1 cellular context compared by ENCODE assay signal in the genomic region with DNA sequence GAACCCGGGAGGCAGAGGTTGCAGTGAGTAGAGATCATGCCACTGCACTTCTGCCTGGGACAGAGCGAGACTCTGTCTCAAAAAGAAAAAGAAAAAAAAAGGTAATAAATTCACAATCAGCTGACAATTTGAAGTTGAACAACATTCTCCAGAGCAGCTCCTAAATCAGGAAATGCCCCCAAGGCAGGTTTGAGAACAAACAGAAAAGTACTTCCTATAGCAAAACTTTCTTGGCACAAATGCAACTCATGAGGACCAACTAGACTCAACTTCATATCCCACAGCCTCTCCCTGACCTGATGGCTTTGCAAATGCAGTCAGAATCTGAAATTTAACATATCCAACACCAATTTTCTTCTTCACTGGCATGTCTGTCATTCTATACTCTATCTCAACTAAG.
TF ChIP-seq lines count a peak whose summit lies in the region.

No MANE protein-coding gene starts in this region.

TF ChIP-seq in H1, 55 proteins besides CTCF, POLR2A, EP300 and RAD21:
- no peak for TF ChIP-seq JUN (IDR thresholded peaks at IDR 0.05; ENCODE audit: low read depth, low read length)
- TF ChIP-seq GABPA (IDR thresholded peaks at IDR 0.05; ENCODE audit: borderline replicate concordance, insufficient read depth, low read length), result no peak
- TF ChIP-seq TBP (IDR thresholded peaks at IDR 0.05; ENCODE audit: low read depth, low read length), result no peak
- TF ChIP-seq, protein P1, sequence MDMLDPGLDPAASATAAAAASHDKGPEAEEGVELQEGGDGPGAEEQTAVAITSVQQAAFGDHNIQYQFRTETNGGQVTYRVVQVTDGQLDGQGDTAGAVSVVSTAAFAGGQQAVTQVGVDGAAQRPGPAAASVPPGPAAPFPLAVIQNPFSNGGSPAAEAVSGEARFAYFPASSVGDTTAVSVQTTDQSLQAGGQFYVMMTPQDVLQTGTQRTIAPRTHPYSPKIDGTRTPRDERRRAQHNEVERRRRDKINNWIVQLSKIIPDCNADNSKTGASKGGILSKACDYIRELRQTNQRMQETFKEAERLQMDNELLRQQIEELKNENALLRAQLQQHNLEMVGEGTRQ (IDR thresholded peaks at IDR 0.05; ENCODE audit: low read length), result no peak
- TF ChIP-seq RFX5 (IDR thresholded peaks at IDR 0.05; ENCODE audit: borderline replicate concordance, low read depth, low read length), result no peak
- TF ChIP-seq SRF (IDR thresholded peaks at IDR 0.05; ENCODE audit: low read depth, low read length), result no peak
- no peak for TF ChIP-seq CHD2 (IDR thresholded peaks at IDR 0.05; ENCODE audit: low read length)
- TF ChIP-seq ZNF274 (IDR thresholded peaks at IDR 0.05; ENCODE audit: borderline replicate concordance, extremely low read depth, low read length), result no peak
- TF ChIP-seq EGR1 (IDR thresholded peaks at IDR 0.05; ENCODE audit: borderline replicate concordance, low read depth, low read length), result no peak
- no peak for TF ChIP-seq CBX5 (IDR thresholded peaks at IDR 0.05; ENCODE audit: low read depth, low read length)
- TF ChIP-seq GTF2F1 (IDR thresholded peaks at IDR 0.05; ENCODE audit: borderline replicate concordance, low read depth, low read length), result no peak
- TF ChIP-seq RBBP5 (IDR thresholded peaks at IDR 0.05; ENCODE audit: borderline replicate concordance, low read depth, low read length), result no peak
- TF ChIP-seq SP2 (IDR thresholded peaks at IDR 0.05; ENCODE audit: low read length), result no peak
- TF ChIP-seq SIN3A (conservative IDR thresholded peaks at IDR 0.05 in 1 of 2, IDR thresholded peaks at IDR 0.05 in 1 of 2; ENCODE audit: low read depth in 1 of 2, low read length in 2 of 2), result no peak
- TF ChIP-seq, protein P2, sequence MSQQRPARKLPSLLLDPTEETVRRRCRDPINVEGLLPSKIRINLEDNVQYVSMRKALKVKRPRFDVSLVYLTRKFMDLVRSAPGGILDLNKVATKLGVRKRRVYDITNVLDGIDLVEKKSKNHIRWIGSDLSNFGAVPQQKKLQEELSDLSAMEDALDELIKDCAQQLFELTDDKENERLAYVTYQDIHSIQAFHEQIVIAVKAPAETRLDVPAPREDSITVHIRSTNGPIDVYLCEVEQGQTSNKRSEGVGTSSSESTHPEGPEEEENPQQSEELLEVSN (IDR thresholded peaks at IDR 0.05), result no peak
- no peak for TF ChIP-seq YY1 (IDR thresholded peaks at IDR 0.05; ENCODE audit: low read depth, low read length)
- TF ChIP-seq BACH1 (IDR thresholded peaks at IDR 0.05; ENCODE audit: low read length), result no peak
